Comparison of ENCODE assay signal across 18 cellular contexts in the genomic region with DNA sequence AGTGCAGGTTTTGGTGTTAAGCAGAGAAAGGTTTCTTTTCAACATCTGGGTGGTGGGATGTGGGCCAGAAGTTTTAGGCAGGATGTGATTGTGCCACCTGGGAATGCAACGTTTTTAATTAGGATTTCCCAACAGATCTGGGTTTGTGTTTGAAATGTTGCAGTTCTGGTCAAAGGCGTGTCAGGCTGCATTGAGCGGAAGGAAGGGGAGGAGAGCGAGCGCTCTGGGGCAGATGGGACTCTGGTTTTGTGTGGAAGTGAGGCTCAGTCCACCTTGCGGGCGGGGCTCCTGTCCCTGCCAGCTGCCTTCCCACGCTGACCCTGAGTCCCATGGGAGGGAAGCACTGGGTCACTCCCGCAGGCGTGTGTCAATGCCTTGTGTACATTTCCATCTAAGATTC.
"Had no signal": no experiment of that assay in that cellular context is flagged by ENCODE, and none has a peak within 500 bp of the region (broad histone marks: within the 10 kb centered on the region; RNA-seq: fewer than 3 reads in every experiment).

No MANE protein-coding gene starts in this region.

- H3K9me3 Mint-ChIP-seq: activated naive CD8-positive, alpha-beta T cell treated with anti-CD3 and anti-CD28 coated beads for 36 hours; activated T-helper 1 cell treated with anti-CD3 and anti-CD28 coated beads, Interleukin-12 subunit alpha, Interleukin-12 subunit beta, Interleukin-2, Interleukin-4 antibody, amounts not matched to agents 30 ng/mL and 10 ng/mL and 1 ng/mL, durations not matched to agents 14 hours and 24 hours and 36 hours; T-helper 2 cell treated with Interferon-gamma antibody and Interleukin-4, amounts not matched to agents 5 μg/mL and 100 μg/mL, for 36 hours had no signal

- H3K4me3 ChIP-seq: cardiac muscle cell, pancreas, tibial nerve, uterus had no signal

- H3K4me1 Mint-ChIP-seq: activated naive CD8-positive, alpha-beta T cell treated with anti-CD3 and anti-CD28 coated beads for 36 hours had no signal

- H3K27me3 Mint-ChIP-seq: effector memory CD8-positive, alpha-beta T cell had no signal

- H3K4me3 Mint-ChIP-seq: activated naive CD8-positive, alpha-beta T cell treated with anti-CD3 and anti-CD28 coated beads for 36 hours; activated T-helper 1 cell treated with anti-CD3 and anti-CD28 coated beads, Interleukin-12 subunit alpha, Interleukin-12 subunit beta, Interleukin-2, Interleukin-4 antibody, amounts not matched to agents 30 ng/mL and 10 ng/mL and 1 ng/mL, durations not matched to agents 14 hours and 24 hours and 36 hours; effector memory CD8-positive, alpha-beta T cell; natural killer cell treated with Interleukin-12 subunit alpha and Interleukin-12 subunit beta and Interleukin-15 and Interleukin-18, amount 100 ng/mL, for 72 hours; T-helper 2 cell treated with Interferon-gamma antibody and Interleukin-4, amounts not matched to agents 5 μg/mL and 100 μg/mL, for 36 hours had no signal

- DNase-seq: activated CD4-positive, alpha-beta T cell treated with anti-CD3 and anti-CD28 coated beads, Interleukin-2, amount 50 U/mL, for 4 hours; activated naive CD8-positive, alpha-beta T cell treated with anti-CD3 and anti-CD28 coated beads for 36 hours; activated T-cell treated with anti-CD3 and anti-CD28 coated beads for 4 hours; amniotic stem cell; effector memory CD8-positive, alpha-beta T cell; head of caudate nucleus; pancreas; stimulated activated CD8-positive, alpha-beta memory T cell treated with anti-CD3 and anti-CD28 coated beads, Interleukin-4, amount 100 ng/mL, for 48 hours; stimulated activated naive CD4-positive, alpha-beta T cell treated with Interleukin-2 at 50 U/mL for 16 hours; substantia nigra; uterus had no signal

- H3K27ac Mint-ChIP-seq: activated naive CD8-positive, alpha-beta T cell treated with anti-CD3 and anti-CD28 coated beads for 36 hours; activated T-helper 1 cell treated with anti-CD3 and anti-CD28 coated beads, Interleukin-12 subunit alpha, Interleukin-12 subunit beta, Interleukin-2, Interleukin-4 antibody, amounts not matched to agents 30 ng/mL and 10 ng/mL and 1 ng/mL, durations not matched to agents 14 hours and 24 hours and 36 hours; effector memory CD8-positive, alpha-beta T cell; natural killer cell treated with Interleukin-12 subunit alpha and Interleukin-12 subunit beta and Interleukin-15 and Interleukin-18, amount 100 ng/mL, for 72 hours; T-helper 2 cell treated with Interferon-gamma antibody and Interleukin-4, amounts not matched to agents 5 μg/mL and 100 μg/mL, for 36 hours had no signal

- H3K36me3 Mint-ChIP-seq: activated naive CD8-positive, alpha-beta T cell treated with anti-CD3 and anti-CD28 coated beads for 36 hours; natural killer cell treated with Interleukin-12 subunit alpha and Interleukin-12 subunit beta and Interleukin-15 and Interleukin-18, amount 100 ng/mL, for 72 hours had no signal

- H3K9me3 ChIP-seq: neutrophil, pancreas, tibial nerve, uterus had no signal

- H3K4me1 ChIP-seq: pancreas, uterus had no signal

- H3K27me3 ChIP-seq: cardiac muscle cell, pancreas, tibial nerve, uterus had no signal

- H3K27ac ChIP-seq: cardiac muscle cell, epithelial cell of prostate, neutrophil, pancreas, tibial nerve, uterus had no signal

- H3K36me3 ChIP-seq: cardiac muscle cell, neutrophil, pancreas, tibial nerve, uterus had no signal
